ENCODE assay signal across 1 cellular context in genomic region chr9:94826644-94827410, GRCh38.
TF ChIP-seq lines count a peak whose summit lies in the region.

No MANE protein-coding gene starts in this region.

TF ChIP-seq in HepG2, 621 proteins besides CTCF, POLR2A, EP300 and RAD21 (continued from another document and continues in another):
- TF ChIP-seq ARID5B (CRISPR knock-in tag; IDR thresholded peaks at IDR 0.05) (peak; percentile 32; the same call in 1 of the 2 replicates), ZNF569 (CRISPR knock-in tag; IDR thresholded peaks at IDR 0.05; ENCODE audit: borderline replicate concordance) (no peak), LBX2 (CRISPR knock-in tag; IDR thresholded peaks at IDR 0.05; ENCODE audit: borderline replicate concordance) (no peak), AKNA (CRISPR knock-in tag; IDR thresholded peaks at IDR 0.05; ENCODE audit: borderline replicate concordance) (no peak), ZBTB46 (CRISPR knock-in tag; IDR thresholded peaks at IDR 0.05; ENCODE audit: borderline replicate concordance) (no peak), HNRNPUL1 (IDR thresholded peaks at IDR 0.05; ENCODE audit: low read depth, low read length) (no peak), MBD4 (IDR thresholded peaks at IDR 0.05; ENCODE audit: borderline replicate concordance, low read length) (no peak; the same call in 1 of the 2 replicates), SSRP1 (CRISPR knock-in tag; IDR thresholded peaks at IDR 0.05) (no peak), RFX3 (CRISPR knock-in tag; IDR thresholded peaks at IDR 0.05) (peak; percentile 79), SRF (IDR thresholded peaks at IDR 0.05; ENCODE audit: low read depth, low read length) (no peak), YEATS4 (CRISPR knock-in tag; IDR thresholded peaks at IDR 0.05; ENCODE audit: borderline replicate concordance) (no peak; the same call in 1 of the 2 replicates), HNF4G (IDR thresholded peaks at IDR 0.05; ENCODE audit: borderline replicate concordance, low read depth, low read length) (no peak), HNF4G (CRISPR knock-in tag; IDR thresholded peaks at IDR 0.05; ENCODE audit: borderline replicate concordance, low read depth) (no peak), RAD51 (IDR thresholded peaks at IDR 0.05; ENCODE audit: borderline replicate concordance) (no peak), ZNF724P (CRISPR knock-in tag; IDR thresholded peaks at IDR 0.05; ENCODE audit: borderline replicate concordance) (no peak), SAP130 (CRISPR knock-in tag; IDR thresholded peaks at IDR 0.05; ENCODE audit: low read depth) (0 out of 2 replicates have a peak, but pooled peaks have one; percentile 12), GLI4 (CRISPR knock-in tag; IDR thresholded peaks at IDR 0.05; ENCODE audit: borderline replicate concordance) (no peak), THYN1 (CRISPR knock-in tag; IDR thresholded peaks at IDR 0.05; ENCODE audit: borderline replicate concordance, low read depth) (no peak), RBM22 (optimal IDR thresholded peaks at IDR 0.05; ENCODE audit: low read length) (peak; percentile 27), NFATC3 (CRISPR knock-in tag; IDR thresholded peaks at IDR 0.05) (no peak), AKAP8 (CRISPR knock-in tag; IDR thresholded peaks at IDR 0.05) (peak; percentile 36; the same call in 1 of the 2 replicates), JDP2 (CRISPR knock-in tag; IDR thresholded peaks at IDR 0.05; ENCODE audit: borderline replicate concordance) (no peak), ZBTB39 (CRISPR knock-in tag; IDR thresholded peaks at IDR 0.05) (no peak), ZNF670 (CRISPR knock-in tag; IDR thresholded peaks at IDR 0.05; ENCODE audit: borderline replicate concordance) (no peak), ZNF331 (CRISPR knock-in tag; IDR thresholded peaks at IDR 0.05) (0 out of 2 replicates have a peak, but pooled peaks have one; percentile 34), MTF1 (CRISPR knock-in tag; IDR thresholded peaks at IDR 0.05) (no peak), ZFAT (CRISPR knock-in tag; conservative IDR thresholded peaks at IDR 0.05) (no peak), ZNF253 (CRISPR knock-in tag; IDR thresholded peaks at IDR 0.05; ENCODE audit: borderline replicate concordance) (no peak), POLR2G (IDR thresholded peaks at IDR 0.05; ENCODE audit: low read depth, low read length) (no peak), CREB1 (IDR thresholded peaks at IDR 0.05) (0 out of 2 replicates have a peak, but pooled peaks have one; percentile 39), CREB1 (CRISPR knock-in tag; IDR thresholded peaks at IDR 0.05) (no peak), TP53 (CRISPR knock-in tag; conservative IDR thresholded peaks at IDR 0.05) (no peak), KMT2B (CRISPR knock-in tag; IDR thresholded peaks at IDR 0.05) (0 out of 2 replicates have a peak, but pooled peaks have one; percentile 16), ZC3H13 (CRISPR knock-in tag; IDR thresholded peaks at IDR 0.05) (no peak)
- TF ChIP-seq, protein P1, sequence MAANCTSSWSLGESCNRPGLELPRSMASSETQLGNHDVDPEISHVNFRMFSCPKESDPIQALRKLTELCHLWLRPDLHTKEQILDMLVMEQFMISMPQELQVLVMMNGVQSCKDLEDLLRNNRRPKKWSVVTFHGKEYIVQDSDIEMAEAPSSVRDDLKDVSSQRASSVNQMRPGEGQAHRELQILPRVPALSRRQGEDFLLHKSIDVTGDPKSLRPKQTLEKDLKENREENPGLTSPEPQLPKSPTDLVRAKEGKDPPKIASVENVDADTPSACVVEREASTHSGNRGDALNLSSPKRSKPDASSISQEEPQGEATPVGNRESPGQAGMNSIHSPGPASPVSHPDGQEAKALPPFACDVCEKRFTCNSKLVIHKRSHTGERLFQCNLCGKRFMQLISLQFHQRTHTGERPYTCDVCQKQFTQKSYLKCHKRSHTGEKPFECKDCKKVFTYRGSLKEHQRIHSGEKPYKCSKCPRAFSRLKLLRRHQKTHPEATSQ (CRISPR knock-in tag; IDR thresholded peaks at IDR 0.05; ENCODE audit: borderline replicate concordance): no peak
- TF ChIP-seq, protein P2, sequence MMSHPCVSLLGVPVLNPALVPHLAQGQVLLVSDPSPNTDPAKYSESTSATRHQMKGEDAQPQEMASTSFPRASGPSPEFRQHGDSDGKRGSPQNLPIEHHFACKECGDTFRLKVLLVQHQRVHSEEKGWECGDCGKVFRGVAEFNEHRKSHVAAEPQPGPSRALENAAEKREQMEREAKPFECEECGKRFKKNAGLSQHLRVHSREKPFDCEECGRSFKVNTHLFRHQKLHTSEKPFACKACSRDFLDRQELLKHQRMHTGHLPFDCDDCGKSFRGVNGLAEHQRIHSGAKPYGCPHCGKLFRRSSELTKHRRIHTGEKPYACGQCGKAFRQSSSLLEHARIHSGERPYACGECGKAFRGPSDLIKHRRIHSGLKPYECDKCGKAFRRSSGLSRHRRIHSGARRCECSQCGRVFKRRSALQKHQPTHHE (CRISPR knock-in tag; IDR thresholded peaks at IDR 0.05; ENCODE audit: borderline replicate concordance): no peak
- TF ChIP-seq, protein P3, sequence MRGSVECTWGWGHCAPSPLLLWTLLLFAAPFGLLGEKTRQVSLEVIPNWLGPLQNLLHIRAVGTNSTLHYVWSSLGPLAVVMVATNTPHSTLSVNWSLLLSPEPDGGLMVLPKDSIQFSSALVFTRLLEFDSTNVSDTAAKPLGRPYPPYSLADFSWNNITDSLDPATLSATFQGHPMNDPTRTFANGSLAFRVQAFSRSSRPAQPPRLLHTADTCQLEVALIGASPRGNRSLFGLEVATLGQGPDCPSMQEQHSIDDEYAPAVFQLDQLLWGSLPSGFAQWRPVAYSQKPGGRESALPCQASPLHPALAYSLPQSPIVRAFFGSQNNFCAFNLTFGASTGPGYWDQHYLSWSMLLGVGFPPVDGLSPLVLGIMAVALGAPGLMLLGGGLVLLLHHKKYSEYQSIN (CRISPR knock-in tag; IDR thresholded peaks at IDR 0.05; ENCODE audit: borderline replicate concordance): no peak
- TF ChIP-seq, protein P4, sequence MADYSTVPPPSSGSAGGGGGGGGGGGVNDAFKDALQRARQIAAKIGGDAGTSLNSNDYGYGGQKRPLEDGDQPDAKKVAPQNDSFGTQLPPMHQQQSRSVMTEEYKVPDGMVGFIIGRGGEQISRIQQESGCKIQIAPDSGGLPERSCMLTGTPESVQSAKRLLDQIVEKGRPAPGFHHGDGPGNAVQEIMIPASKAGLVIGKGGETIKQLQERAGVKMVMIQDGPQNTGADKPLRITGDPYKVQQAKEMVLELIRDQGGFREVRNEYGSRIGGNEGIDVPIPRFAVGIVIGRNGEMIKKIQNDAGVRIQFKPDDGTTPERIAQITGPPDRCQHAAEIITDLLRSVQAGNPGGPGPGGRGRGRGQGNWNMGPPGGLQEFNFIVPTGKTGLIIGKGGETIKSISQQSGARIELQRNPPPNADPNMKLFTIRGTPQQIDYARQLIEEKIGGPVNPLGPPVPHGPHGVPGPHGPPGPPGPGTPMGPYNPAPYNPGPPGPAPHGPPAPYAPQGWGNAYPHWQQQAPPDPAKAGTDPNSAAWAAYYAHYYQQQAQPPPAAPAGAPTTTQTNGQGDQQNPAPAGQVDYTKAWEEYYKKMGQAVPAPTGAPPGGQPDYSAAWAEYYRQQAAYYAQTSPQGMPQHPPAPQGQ (CRISPR knock-in tag; IDR thresholded peaks at IDR 0.05; ENCODE audit: borderline replicate concordance): no peak
